Comparison of ENCODE assay signal across 9 cellular contexts in genomic region chr6:43669050-43669921, GRCh38. TPM values are rescaled to one million over a fixed set of nuclear protein-coding genes. Genes with fewer than 3 reads are reported as not detected.
DNase-seq lines count a peak whose midpoint lies in the region; TF ChIP-seq lines count a peak whose summit lies in the region.
"Had no signal": no experiment of that assay in that cellular context is flagged by ENCODE, and none has a peak within 500 bp of the region (broad histone marks: within the 10 kb centered on the region; RNA-seq: fewer than 3 reads in every experiment).

No MANE protein-coding gene starts in this region.

- H3K36me3 ChIP-seq in NT2/D1 (ENCODE audit: insufficient read depth, insufficient read length, low read length) (peaks cover 37% of the 10 kb centered on the region), Karpas-422 (ENCODE audit: insufficient read depth, low read length) (no peaks in the 10 kb centered on the region)

- H3K9ac ChIP-seq in NT2/D1 (ENCODE audit: insufficient read length, low read depth), result peak overlapping the region; percentile 23
- no peak overlapping the region for H3K9ac ChIP-seq in Karpas-422 (ENCODE audit: low read length)

- H3K9me3 ChIP-seq in NT2/D1 (ENCODE audit: insufficient read depth, low read length) (no peaks in the 10 kb centered on the region), Karpas-422 (ENCODE audit: low read length) (no peaks in the 10 kb centered on the region)

- no peak overlapping the region for H3K4me3 ChIP-seq in NT2/D1 (ENCODE audit: insufficient read length, low read depth)
- no peak overlapping the region for H3K4me3 ChIP-seq in epithelial cell of esophagus (ENCODE audit: low read length)
- H3K4me3 ChIP-seq in Karpas-422 (ENCODE audit: low read length), result no peak overlapping the region

- peaks cover 80% of the 10 kb centered on the region for H3K4me1 Mint-ChIP-seq in nephron

- H3K4me2 ChIP-seq in Karpas-422 (ENCODE audit: low read depth, low read length, poor library complexity, severe bottlenecking), result no peak overlapping the region

- peak overlapping the region; percentile 95 to 99 (median 95) for H3K27ac Mint-ChIP-seq in nephron

- DNase-seq in AG08395 (ENCODE audit: low spot score) (peak; percentile 79), NT2/D1 (ENCODE audit: low read depth, low spot score) (no peak), epithelial cell of esophagus (ENCODE audit: low read depth) (peak; percentile 39), NCI-H2107 (lab: John Stamatoyannopoulos, UW) (no peak), DMS153 treated with DMSO at 0.1 percent for 48 hours (lab: John Stamatoyannopoulos, UW; ENCODE audit: unreplicated experiment) (no peak), GM13977 (ENCODE audit: low spot score) (no peak), Karpas-422 (no peak)

- no peak overlapping the region for H2AFZ ChIP-seq in Karpas-422 (ENCODE audit: low read length)

- H4K20me1 ChIP-seq in Karpas-422 (ENCODE audit: insufficient read depth, low read depth, low read length), result peaks cover 14% of the 10 kb centered on the region; the same call in 1 of the 2 replicates

- H3K9me2 ChIP-seq in Karpas-422 (replicated peaks; ENCODE audit: insufficient read depth, low read length), result no peaks in the 10 kb centered on the region

- no peak for TF ChIP-seq CTCF in epithelial cell of esophagus (IDR thresholded peaks at IDR 0.05; ENCODE audit: insufficient read depth, low read depth, low read length, missing control alignments)
- TF ChIP-seq CTCF in nephron (IDR thresholded peaks at IDR 0.05; ENCODE audit: unreplicated experiment in 3 of 3), result no peak
- TF ChIP-seq CTCF in GM13977 (IDR thresholded peaks at IDR 0.05; ENCODE audit: extremely low read depth, insufficient read depth, missing control alignments), result no peak

- no peak overlapping the region for H3K27ac ChIP-seq in Karpas-422 (ENCODE audit: low read length)

- H3K27me3 Mint-ChIP-seq in nephron (ENCODE audit: low read depth), result no peaks in the 10 kb centered on the region
- H3K27me3 Mint-ChIP-seq: IgD-negative memory B cell had no signal

- H3K36me3 Mint-ChIP-seq in nephron (ENCODE audit: low read depth), result peaks cover 28% of the 10 kb centered on the region

- peaks cover 18% of the 10 kb centered on the region for H3K4me1 ChIP-seq in NT2/D1 (ENCODE audit: insufficient read depth, insufficient read length)
- peaks cover 10% of the 10 kb centered on the region for H3K4me1 ChIP-seq in Karpas-422 (ENCODE audit: low read length)

- no peaks in the 10 kb centered on the region for H3K79me2 ChIP-seq in Karpas-422 (ENCODE audit: low read length)

- no peaks in the 10 kb centered on the region for H3K9me3 Mint-ChIP-seq in nephron
- H3K9me3 Mint-ChIP-seq: IgD-negative memory B cell had no signal

- H3K4me3 Mint-ChIP-seq in nephron, result peak overlapping the region in 1 of 3 experiments; percentile 57

- H3K27me3 ChIP-seq in NT2/D1 (ENCODE audit: insufficient read depth, insufficient read length) (no peaks in the 10 kb centered on the region), Karpas-422 (ENCODE audit: low read length) (no peaks in the 10 kb centered on the region)

- in situ Hi-C loops in GM13977 (cut with MboI; ENCODE audit: low pct_unique_long_range_greater_than_20kb, low sequenced_read_pairs, unreplicated experiment), result no loop called here

RNA-seq across cellular contexts. Expression of gene MRPS18A, which starts 18.3 kb away (rescaled TPM):
- 53.2 and 82.4 TPM in 2 replicates for total RNA-seq in Karpas-422 (2014; rRNA removed; shearing (Covaris generic); ENCODE audit: low replicate concordance)

RNA-seq across cellular contexts. Expression of gene RSPH9, which starts 24.4 kb away (rescaled TPM):
- not detected in 2 replicates for total RNA-seq in Karpas-422 (2014; rRNA removed; shearing (Covaris generic); ENCODE audit: low replicate concordance)

RNA-seq across cellular contexts. Expression of gene MAD2L1BP, which starts 33.6 kb away (rescaled TPM):
- 28.5 and 32.2 TPM in 2 replicates for total RNA-seq in Karpas-422 (2014; rRNA removed; shearing (Covaris generic); ENCODE audit: low replicate concordance)

RNA-seq across cellular contexts. Expression of gene GTPBP2, which starts 40.2 kb away (rescaled TPM):
- total RNA-seq in Karpas-422 (2014; rRNA removed; shearing (Covaris generic); ENCODE audit: low replicate concordance), result 70.3 and 72.3 TPM in 2 replicates

Comparison
In these comparisons a context has a peak if more than half of its experiments do, and no peak if none do; other contexts are left out.
1. DNase-seq: peak in AG08395 (single experiment) and epithelial cell of esophagus (single experiment); none in NT2/D1 (single experiment), NCI-H2107 (single experiment), DMS153 treated with DMSO at 0.1 percent for 48 hours (single experiment), GM13977 (single experiment) and Karpas-422 (single experiment).